In genomic region chr14:55766071-55766470, GRCh38 we compare ENCODE assay signal across 2 cellular contexts.
TF ChIP-seq lines count a peak whose summit lies in the region.

No MANE protein-coding gene starts in this region.

TF ChIP-seq in GM23338, 12 proteins besides CTCF, POLR2A, EP300 and RAD21 (continued from another document):
- TF ChIP-seq EZH2phosphoT487 (IDR thresholded peaks at IDR 0.05; ENCODE audit: unreplicated experiment), result no peak
TF ChIP-seq in GM23338: peak in this region for 0.

TF ChIP-seq in H1, 55 proteins besides CTCF, POLR2A, EP300 and RAD21 (continued from another document):
- TF ChIP-seq KDM1A (IDR thresholded peaks at IDR 0.05; ENCODE audit: borderline replicate concordance, low read length) (no peak), RBBP5 (IDR thresholded peaks at IDR 0.05; ENCODE audit: borderline replicate concordance, low read depth, low read length) (no peak), MAFK (IDR thresholded peaks at IDR 0.05; ENCODE audit: low read depth, low read length) (no peak), CHD1 (IDR thresholded peaks at IDR 0.05; ENCODE audit: low read depth, low read length) (no peak), CEBPB (IDR thresholded peaks at IDR 0.05; ENCODE audit: low read depth, low read length) (no peak), SP4 (IDR thresholded peaks at IDR 0.05; ENCODE audit: low read length) (no peak), USF2 (IDR thresholded peaks at IDR 0.05; ENCODE audit: low read length) (no peak), SUZ12 (IDR thresholded peaks at IDR 0.05; ENCODE audit: low read length) (no peak), KDM4A (IDR thresholded peaks at IDR 0.05; ENCODE audit: low read depth, low read length, severe bottlenecking) (no peak), HDAC6 (IDR thresholded peaks at IDR 0.05; ENCODE audit: low read depth, low read length) (no peak)
